ENCODE assay signal across 8 cellular contexts in the genomic region with DNA sequence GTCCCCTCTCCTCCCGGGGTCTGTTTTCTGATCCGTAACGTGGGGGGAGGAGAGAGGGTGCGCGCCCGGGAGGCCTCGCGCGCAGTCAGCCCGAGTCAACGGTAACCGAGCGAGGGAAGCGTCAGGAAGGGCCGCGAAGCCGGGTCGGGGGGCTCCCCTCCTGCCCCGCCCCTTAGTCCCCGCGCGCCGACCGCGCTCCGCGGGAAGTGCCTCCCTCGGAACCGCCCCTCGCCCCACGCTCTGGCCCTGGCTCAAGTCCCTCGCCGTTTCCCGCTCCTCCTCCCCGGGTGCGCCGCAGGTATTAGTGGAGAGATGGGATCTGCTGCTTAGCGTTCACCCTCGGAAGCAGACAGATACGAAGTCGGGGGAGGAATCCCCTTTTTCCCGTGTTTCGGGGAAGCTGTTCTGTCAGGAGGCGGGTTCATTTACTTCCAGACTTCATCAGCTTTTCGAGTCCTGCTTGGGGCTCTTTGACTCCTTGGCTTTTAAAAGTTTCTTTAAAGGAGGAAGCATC. TPM values are rescaled to one million over a fixed set of nuclear protein-coding genes. Genes with fewer than 3 reads are reported as not detected.
DNase-seq lines count a peak whose midpoint lies in the region; ATAC-seq and TF ChIP-seq lines count a peak whose summit lies in the region.

No MANE protein-coding gene starts in this region.

- TF ChIP-seq CTCF in AG04449 (IDR thresholded peaks at IDR 0.05; ENCODE audit: insufficient read depth, low read length, missing control alignments): no peak
- no peak for TF ChIP-seq CTCF in SU-DHL-6 (IDR thresholded peaks at IDR 0.05; ENCODE audit: insufficient read depth, low read length, poor library complexity, severe bottlenecking)
- no peak for TF ChIP-seq CTCF in astrocyte of the spinal cord (IDR thresholded peaks at IDR 0.05; ENCODE audit: low read depth, low read length)

- H3K36me3 Mint-ChIP-seq in immature natural killer cell: peaks cover 3 to 7% (median 4%) of the 10 kb centered on the region in 3 donors

- no peaks in the 10 kb centered on the region for H3K27me3 ChIP-seq in SU-DHL-6 (ENCODE audit: low read length)

- peaks cover 19% of the 10 kb centered on the region; the same call in 1 of the 2 replicates for H4K20me1 ChIP-seq in SU-DHL-6 (ENCODE audit: low read depth, low read length)

- H3K36me3 ChIP-seq in SU-DHL-6 (ENCODE audit: low read length): peaks cover 6% of the 10 kb centered on the region; the same call in 1 of the 2 replicates

- H3K9me2 ChIP-seq in SU-DHL-6 (replicated peaks; ENCODE audit: insufficient read depth, low read length): no peaks in the 10 kb centered on the region

- H3K79me2 ChIP-seq in SU-DHL-6 (ENCODE audit: insufficient read depth, low read length): peaks cover 56% of the 10 kb centered on the region

- peaks cover 14% of the 10 kb centered on the region; the same call in 1 of the 2 replicates for H3F3A ChIP-seq in SU-DHL-6 (ENCODE audit: insufficient read depth)

- H3K9me3 ChIP-seq in SU-DHL-6 (ENCODE audit: insufficient read depth, low read length): no peaks in the 10 kb centered on the region

- H3K27ac ChIP-seq in SU-DHL-6 (ENCODE audit: low read depth, low read length): peak overlapping the region; percentile 70

- H3K27me3 Mint-ChIP-seq in immature natural killer cell (ENCODE audit: low read depth in 3 of 3): peaks cover 3 to 7% (median 6%) of the 10 kb centered on the region in 3 donors

- DNase-seq in AG04449 (ENCODE audit: low read depth, low spot score) (no peak), astrocyte of the spinal cord (ENCODE audit: low read depth, low spot score) (no peak), immature natural killer cell (peak; percentile 35 to 43 (median 40)), middle frontal gyrus (ENCODE audit: extremely low spot score, low spot score) (no peak)
- DNase-seq in stimulated activated CD4-positive, alpha-beta T cell treated with anti-CD3 and anti-CD28 coated beads, Interleukin-1b, Interleukin-23, amount 100 ng/mL, for 48 hours: peak; percentile 31

- H3K4me3 Mint-ChIP-seq in immature natural killer cell: peak overlapping the region; percentile 88 to 92 (median 91)

- peak overlapping the region; percentile 98 for H3K4me2 ChIP-seq in SU-DHL-6 (ENCODE audit: low read depth, low read length, poor library complexity, severe bottlenecking)

- in situ Hi-C loops in astrocyte of the spinal cord (cut with HindIII; ENCODE audit: low sequenced_read_pairs): no loop called here

- POLR2A ChIA-PET in AG04449 (lab: Yijun Ruan, JAX): interaction anchor here (0.6 to 2.1 kb wide), 4 partner anchors 14 to 42 kb away, joined by 3 to 6 read pairs (median 4); no protein-coding TSS in a partner anchor

- peak; percentile 24 for ATAC-seq in GM18867 (IDR thresholded peaks at IDR 0.05; ENCODE audit: unreplicated experiment)
- peak; percentile 30 for ATAC-seq in HG03432 (IDR thresholded peaks at IDR 0.05; ENCODE audit: unreplicated experiment)

- peak overlapping the region; percentile 89 for H3K4me3 ChIP-seq in AG04449 (ENCODE audit: low read depth, low read length)
- H3K4me3 ChIP-seq in SU-DHL-6 (ENCODE audit: insufficient read depth, low read length, poor library complexity, severe bottlenecking): peak overlapping the region; percentile 90
- H3K4me3 ChIP-seq in astrocyte of the spinal cord (ENCODE audit: low read depth, low read length): peak overlapping the region; percentile 91

- CTCF ChIA-PET in AG04449 (lab: Yijun Ruan, JAX): interaction anchor here (1.5 to 4.0 kb wide), 3 partner anchors 12 to 91 kb away, joined by 4 to 23 read pairs (median 11); a partner anchor contains a TSS

- H3K9me3 Mint-ChIP-seq in immature natural killer cell: no peaks in the 10 kb centered on the region

- H2AFZ ChIP-seq in SU-DHL-6 (ENCODE audit: low read depth, low read length, severe bottlenecking): no peak overlapping the region

- H3K9ac ChIP-seq in SU-DHL-6 (ENCODE audit: low read length): peak overlapping the region; percentile 98

- H3K27ac Mint-ChIP-seq in immature natural killer cell: peak overlapping the region; percentile 85 to 93 (median 90)

- peaks cover 48 to 56% of the 10 kb centered on the region in 2 donors for H3K4me1 Mint-ChIP-seq in immature natural killer cell

RNA-seq across cellular contexts. Expression of a gene that starts 0.8 kb away (rescaled TPM):
- 100 to 1,000 TPM; 163 to 287 (median 209) TPM for polyA plus RNA-seq in immature natural killer cell

RNA-seq across cellular contexts. Expression of a gene that starts 32.4 kb away (rescaled TPM):
- 10 to 100 TPM; 43.9 to 71.4 (median 59.4) TPM for polyA plus RNA-seq in immature natural killer cell

RNA-seq across cellular contexts. Expression of a gene that starts 55.4 kb away (rescaled TPM):
- 100 to 1,000 TPM in 1 of 3 donors, 10 to 100 TPM in 2; 38.1 to 106 (median 53.4) TPM for polyA plus RNA-seq in immature natural killer cell

RNA-seq across cellular contexts. Expression of a gene that starts 56.9 kb away (rescaled TPM):
- polyA plus RNA-seq in immature natural killer cell: 1 to 10 TPM; 1.9 to 3.7 (median 2.5) TPM

Comparison
In these comparisons a context has a peak if more than half of its experiments do, and no peak if none do; other contexts are left out.
1. DNase-seq: peak in immature natural killer cell (3 of 3) and stimulated activated CD4-positive, alpha-beta T cell treated with anti-CD3 and anti-CD28 coated beads, Interleukin-1b, Interleukin-23, amount 100 ng/mL, for 48 hours (single experiment); none in AG04449 (single experiment), astrocyte of the spinal cord (single experiment) and middle frontal gyrus (single experiment).
2. Peak in every context shown above with its lines, with median percentiles within 50 percentile points of each other: H3K4me3 ChIP-seq.